31 cellular contexts compared by ENCODE assay signal in the genomic region with DNA sequence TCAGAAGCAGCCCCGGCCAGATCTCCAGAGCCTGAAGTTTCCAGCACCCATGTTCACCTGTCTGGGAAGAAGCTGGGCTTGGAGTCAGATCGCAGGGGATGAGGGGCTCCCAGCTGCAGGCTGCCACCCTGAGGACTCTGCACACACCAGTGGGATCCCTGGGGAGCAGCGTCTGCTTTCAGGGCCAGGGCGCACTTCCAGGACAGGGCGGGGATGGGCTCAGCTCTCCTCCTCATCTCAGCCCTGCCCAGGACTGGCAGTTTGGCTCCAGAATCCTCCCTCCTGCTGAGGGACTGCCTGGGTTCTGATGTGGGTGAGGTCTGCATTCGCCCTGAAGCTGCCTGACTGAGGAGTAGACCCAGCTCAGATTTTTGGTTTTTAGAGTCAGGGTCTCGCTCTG. TPM values are rescaled to one million over a fixed set of nuclear protein-coding genes. Genes with fewer than 3 reads are reported as not detected.
"Had no signal": no experiment of that assay in that cellular context is flagged by ENCODE, and none has a peak within 500 bp of the region (broad histone marks: within the 10 kb centered on the region; RNA-seq: fewer than 3 reads in every experiment).

No MANE protein-coding gene starts in this region.

- H3K4me2 ChIP-seq: hepatocyte, smooth muscle cell had no signal

- H3K36me3 ChIP-seq: gastroesophageal sphincter, pancreas, WERI-Rb-1 had no signal

- H3K9me3 ChIP-seq: gastroesophageal sphincter, pancreas, psoas muscle, tibial nerve had no signal

- ATAC-seq: activated CD4-positive, CD25-positive, alpha-beta regulatory T cell treated with anti-CD3 and anti-CD28 coated beads, Interleukin-2, amount 50 U/mL, for 24 hours; gastroesophageal sphincter; left cardiac atrium; left ventricle myocardium superior; pancreas; psoas muscle; T-helper 17 cell had no signal

- FAIRE-seq: pancreas had no signal

- DNase-seq: activated CD4-positive, alpha-beta T cell treated with anti-CD3 and anti-CD28 coated beads for 48 hours; activated CD4-positive, alpha-beta T cell treated with anti-CD3 and anti-CD28 coated beads, Interleukin-2, amount 50 U/mL, for 48 hours; activated CD8-positive, alpha-beta memory T cell treated with anti-CD3 and anti-CD28 coated beads for 24 hours; activated effector memory CD4-positive, alpha-beta T cell treated with Interleukin-2 at 50 U/mL for 16 hours; activated naive CD4-positive, alpha-beta T cell treated with Interleukin-2 at 50 U/mL for 16 hours; anterior cingulate cortex; cerebellar nuclear complex; effector memory CD4-positive, alpha-beta T cell; left cardiac atrium; left ventricle myocardium superior; mammary epithelial cell; naive B cell; nephron progenitor cell; pancreas; stimulated activated CD4-positive, alpha-beta T cell treated with anti-CD3 and anti-CD28 coated beads, Interleukin-15, amount 100 ng/mL, for 24 hours; stimulated activated CD4-positive, alpha-beta T cell treated with anti-CD3 and anti-CD28 coated beads, Interleukin-2, amount 100 ng/mL, for 24 hours; stimulated activated naive CD4-positive, alpha-beta T cell; T-helper 17 cell; T1000; WERI-Rb-1 had no signal

- H3K79me2 ChIP-seq: hepatocyte had no signal

- H3K4me3 ChIP-seq: coronary artery, dorsolateral prefrontal cortex, gastroesophageal sphincter, hepatocyte, pancreas, psoas muscle, smooth muscle cell, tibial nerve had no signal

- H3K27me3 ChIP-seq: dorsolateral prefrontal cortex, hepatocyte, pancreas, tibial nerve had no signal

- H2AFZ ChIP-seq: hepatocyte had no signal

- H3K4me1 ChIP-seq: gastroesophageal sphincter, pancreas, psoas muscle had no signal

- H3K27ac ChIP-seq: coronary artery, dorsolateral prefrontal cortex, gastroesophageal sphincter, hepatocyte, pancreas, psoas muscle, tibial nerve, WERI-Rb-1 had no signal

RNA-seq across cellular contexts. Expression of a gene that starts 3.5 kb away (rescaled TPM):
- total RNA-seq: epithelial cell of proximal tubule, fibroblast of villous mesenchyme, left ventricle myocardium superior, smooth muscle cell had no signal
- polyA plus RNA-seq: fibroblast of lung had no signal
